8 cellular contexts compared by ENCODE assay signal in genomic region chr14:31205681-31206535, GRCh38. TPM values are rescaled to one million over a fixed set of nuclear protein-coding genes. Genes with fewer than 3 reads are reported as not detected.
DNase-seq lines count a peak whose midpoint lies in the region; ATAC-seq and TF ChIP-seq lines count a peak whose summit lies in the region.

No MANE protein-coding gene starts in this region.

- no peak overlapping the region for H4K8ac ChIP-seq in neuronal stem cell (ENCODE audit: low read depth, low read length)

- H3K9ac ChIP-seq in SU-DHL-6 (ENCODE audit: low read length): peak overlapping the region; percentile 95
- H3K9ac ChIP-seq in neuronal stem cell (ENCODE audit: low read depth, low read length, poor library complexity): no peak overlapping the region

- peak overlapping the region; percentile 93 for H3K4me3 ChIP-seq in HEK293 (ENCODE audit: low read depth, low read length)
- peak overlapping the region; percentile 64 for H3K4me3 ChIP-seq in SU-DHL-6 (ENCODE audit: insufficient read depth, low read length, poor library complexity, severe bottlenecking)
- peak overlapping the region; percentile 39 to 88 for H3K4me3 ChIP-seq in esophagus (ENCODE audit: low read depth in 1 of 2, low read length in 2 of 2)
- peak overlapping the region; percentile 54 to 70 for H3K4me3 ChIP-seq in neuronal stem cell (ENCODE audit: low read length in 2 of 2)

- no peak overlapping the region for H2BK12ac ChIP-seq in neuronal stem cell (ENCODE audit: low read length)

- POLR2A ChIA-PET in HEK293 (lab: Yijun Ruan, JAX): interaction anchor here (1.0 kb wide), 1 partner anchor 37 kb away, joined by 4 read pairs; no protein-coding TSS in a partner anchor

- no peak overlapping the region for H2AFZ ChIP-seq in SU-DHL-6 (ENCODE audit: low read depth, low read length, severe bottlenecking)
- no peak overlapping the region for H2AFZ ChIP-seq in neuronal stem cell (ENCODE audit: low read length)

- peaks cover 6% of the 10 kb centered on the region for H4K20me1 ChIP-seq in SU-DHL-6 (ENCODE audit: low read depth, low read length)

- CTCF ChIA-PET in HEK293 (lab: Yijun Ruan, JAX): interaction anchor here (0.6 to 4.1 kb wide), 5 partner anchors 11 to 913 kb away, joined by 3 to 16 read pairs (median 3); no protein-coding TSS in a partner anchor

- no peak for DNase-seq in neuronal stem cell (ENCODE audit: low spot score)
- DNase-seq in NCI-H2081 treated with DMSO at 0.1 percent for 48 hours (lab: John Stamatoyannopoulos, UW): no peak
- DNase-seq in NCI-H146 treated with DMSO at 0.1 percent for 48 hours (lab: John Stamatoyannopoulos, UW; ENCODE audit: unreplicated experiment): no peak

- H3K9me2 ChIP-seq in SU-DHL-6 (replicated peaks; ENCODE audit: insufficient read depth, low read length): no peaks in the 10 kb centered on the region

- H2AK5ac ChIP-seq in neuronal stem cell (ENCODE audit: low read depth, low read length): no peak overlapping the region

- H3K9me3 ChIP-seq in HEK293 (ENCODE audit: control insufficient read depth, insufficient read depth, low read depth, low read length) (no peaks in the 10 kb centered on the region), SU-DHL-6 (ENCODE audit: insufficient read depth, low read length) (no peaks in the 10 kb centered on the region), esophagus (ENCODE audit: control insufficient read depth in 2 of 2, insufficient read depth in 1 of 2, low read depth in 1 of 2, low read length in 1 of 2) (no peaks in the 10 kb centered on the region), neuronal stem cell (replicated peaks in 1 of 2; ENCODE audit: control insufficient read depth in 2 of 2, insufficient read depth in 1 of 2, low read depth in 1 of 2, low read length in 2 of 2) (peaks cover 0 to 2% of the 10 kb centered on the region in 2 donors)

- no peak overlapping the region for H3K14ac ChIP-seq in neuronal stem cell (ENCODE audit: low read length)

- H3K4ac ChIP-seq in neuronal stem cell (ENCODE audit: low read length): no peak overlapping the region

- ATAC-seq in HG03460 (IDR thresholded peaks at IDR 0.05; ENCODE audit: unreplicated experiment): no peak

- H2BK15ac ChIP-seq in neuronal stem cell (ENCODE audit: low read length): no peak overlapping the region

- H3K79me1 ChIP-seq in neuronal stem cell (ENCODE audit: low read depth, low read length): no peaks in the 10 kb centered on the region

- H2BK5ac ChIP-seq in neuronal stem cell (ENCODE audit: low read length): no peak overlapping the region

- H3K27me3 ChIP-seq in SU-DHL-6 (ENCODE audit: low read length) (no peaks in the 10 kb centered on the region), esophagus (ENCODE audit: control insufficient read depth in 1 of 2, insufficient read depth in 2 of 2, low read length in 2 of 2) (no peaks in the 10 kb centered on the region), neuronal stem cell (ENCODE audit: control insufficient read depth in 3 of 3, insufficient read depth in 3 of 3, low read depth in 1 of 3, low read length in 3 of 3) (no peaks in the 10 kb centered on the region)

- no peak overlapping the region for H2BK120ac ChIP-seq in neuronal stem cell (ENCODE audit: low read depth, low read length)

- peaks cover 24% of the 10 kb centered on the region for H3F3A ChIP-seq in SU-DHL-6 (ENCODE audit: insufficient read depth)

- H3K4me1 ChIP-seq in HEK293 (ENCODE audit: control insufficient read depth, insufficient read depth, low read length) (0 out of 2 replicates have a peak, but pooled peaks cover 5% of the 10 kb centered on the region), esophagus (ENCODE audit: control insufficient read depth in 2 of 2, insufficient read depth in 2 of 2, low read length in 1 of 2) (no peaks in the 10 kb centered on the region), neuronal stem cell (ENCODE audit: control insufficient read depth in 2 of 2, insufficient read depth in 1 of 2, low read depth in 1 of 2, low read length in 2 of 2) (peaks cover 5 to 6% of the 10 kb centered on the region in 2 donors)

- no peak overlapping the region for H3K23ac ChIP-seq in neuronal stem cell (ENCODE audit: low read depth, low read length, poor library complexity)

- 6% methylated on average over 9 of the region's 9 CpGs for WGBS in esophagus, 2 donors
- no CpG with 5 or more reads among the region's 9 CpGs for WGBS in neuronal stem cell (ENCODE audit: extremely low coverage in 2 of 2, insufficient read length in 2 of 2, insufficient replicate concordance in 1 of 2), 2 donors

- peaks cover 58% of the 10 kb centered on the region for H3K79me2 ChIP-seq in SU-DHL-6 (ENCODE audit: insufficient read depth, low read length)

- H3K27ac ChIP-seq in C4-2B (peak overlapping the region; percentile 99; the same call in 1 of the 2 replicates), HEK293 (ENCODE audit: extremely low read depth, low read depth, low read length) (0 out of 2 replicates have a peak overlapping the region, but pooled peaks have one; percentile 100), SU-DHL-6 (ENCODE audit: low read depth, low read length) (peak overlapping the region; percentile 93), esophagus (ENCODE audit: low read depth in 2 of 2, low read length in 1 of 2) (peak overlapping the region in 1 of 2 donors; percentile 100), neuronal stem cell (replicated peaks; ENCODE audit: low read length) (no peak overlapping the region)

- TF ChIP-seq CTCF in C4-2B (conservative IDR thresholded peaks at IDR 0.05) (no peak), HEK293 (tag by site-specific recombination; IDR thresholded peaks at IDR 0.05) (no peak), SU-DHL-6 (IDR thresholded peaks at IDR 0.05; ENCODE audit: insufficient read depth, low read length, poor library complexity, severe bottlenecking) (no peak)

- no peak overlapping the region for H4K91ac ChIP-seq in neuronal stem cell (ENCODE audit: low read depth, low read length, poor library complexity)

- H3K18ac ChIP-seq in neuronal stem cell (ENCODE audit: low read length): no peak overlapping the region

- H3K4me2 ChIP-seq in SU-DHL-6 (ENCODE audit: low read depth, low read length, poor library complexity, severe bottlenecking) (peak overlapping the region; percentile 99), neuronal stem cell (ENCODE audit: insufficient read depth, low read length, poor library complexity, severe bottlenecking) (peak overlapping the region; percentile 53)

- peaks cover 21 to 26% of the 10 kb centered on the region in 2 experiments for H3K36me3 ChIP-seq in HEK293 (ENCODE audit: control insufficient read depth in 2 of 2, insufficient read depth in 1 of 2, low read length in 2 of 2)
- H3K36me3 ChIP-seq in SU-DHL-6 (ENCODE audit: low read length): peaks cover 16% of the 10 kb centered on the region; the same call in 1 of the 2 replicates
- H3K36me3 ChIP-seq in esophagus (ENCODE audit: control insufficient read depth in 2 of 2, insufficient read depth in 2 of 2, low read length in 1 of 2): no peaks in the 10 kb centered on the region
- H3K36me3 ChIP-seq in neuronal stem cell (replicated peaks in 1 of 2; ENCODE audit: control insufficient read depth in 2 of 2, insufficient read depth in 2 of 2, low read length in 2 of 2): peaks cover 0 to 46% of the 10 kb centered on the region in 2 donors

TF ChIP-seq in HEK293, 187 proteins besides CTCF, POLR2A, EP300 and RAD21 (continues in another document):
- no peak for TF ChIP-seq ZSCAN16 (tag by site-specific recombination; IDR thresholded peaks at IDR 0.05)
- TF ChIP-seq, protein P1, sequence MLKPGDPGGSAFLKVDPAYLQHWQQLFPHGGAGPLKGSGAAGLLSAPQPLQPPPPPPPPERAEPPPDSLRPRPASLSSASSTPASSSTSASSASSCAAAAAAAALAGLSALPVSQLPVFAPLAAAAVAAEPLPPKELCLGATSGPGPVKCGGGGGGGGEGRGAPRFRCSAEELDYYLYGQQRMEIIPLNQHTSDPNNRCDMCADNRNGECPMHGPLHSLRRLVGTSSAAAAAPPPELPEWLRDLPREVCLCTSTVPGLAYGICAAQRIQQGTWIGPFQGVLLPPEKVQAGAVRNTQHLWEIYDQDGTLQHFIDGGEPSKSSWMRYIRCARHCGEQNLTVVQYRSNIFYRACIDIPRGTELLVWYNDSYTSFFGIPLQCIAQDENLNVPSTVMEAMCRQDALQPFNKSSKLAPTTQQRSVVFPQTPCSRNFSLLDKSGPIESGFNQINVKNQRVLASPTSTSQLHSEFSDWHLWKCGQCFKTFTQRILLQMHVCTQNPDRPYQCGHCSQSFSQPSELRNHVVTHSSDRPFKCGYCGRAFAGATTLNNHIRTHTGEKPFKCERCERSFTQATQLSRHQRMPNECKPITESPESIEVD (tag by site-specific recombination; IDR thresholded peaks at IDR 0.05): peak; percentile 30; the same call in 1 of the 2 replicates
- TF ChIP-seq, protein P2, sequence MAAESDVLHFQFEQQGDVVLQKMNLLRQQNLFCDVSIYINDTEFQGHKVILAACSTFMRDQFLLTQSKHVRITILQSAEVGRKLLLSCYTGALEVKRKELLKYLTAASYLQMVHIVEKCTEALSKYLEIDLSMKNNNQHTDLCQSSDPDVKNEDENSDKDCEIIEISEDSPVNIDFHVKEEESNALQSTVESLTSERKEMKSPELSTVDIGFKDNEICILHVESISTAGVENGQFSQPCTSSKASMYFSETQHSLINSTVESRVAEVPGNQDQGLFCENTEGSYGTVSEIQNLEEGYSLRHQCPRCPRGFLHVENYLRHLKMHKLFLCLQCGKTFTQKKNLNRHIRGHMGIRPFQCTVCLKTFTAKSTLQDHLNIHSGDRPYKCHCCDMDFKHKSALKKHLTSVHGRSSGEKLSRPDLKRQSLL (tag by site-specific recombination; IDR thresholded peaks at IDR 0.05): no peak
- TF ChIP-seq ZNF48 (tag by site-specific recombination; IDR thresholded peaks at IDR 0.05): no peak
- TF ChIP-seq, protein P3, sequence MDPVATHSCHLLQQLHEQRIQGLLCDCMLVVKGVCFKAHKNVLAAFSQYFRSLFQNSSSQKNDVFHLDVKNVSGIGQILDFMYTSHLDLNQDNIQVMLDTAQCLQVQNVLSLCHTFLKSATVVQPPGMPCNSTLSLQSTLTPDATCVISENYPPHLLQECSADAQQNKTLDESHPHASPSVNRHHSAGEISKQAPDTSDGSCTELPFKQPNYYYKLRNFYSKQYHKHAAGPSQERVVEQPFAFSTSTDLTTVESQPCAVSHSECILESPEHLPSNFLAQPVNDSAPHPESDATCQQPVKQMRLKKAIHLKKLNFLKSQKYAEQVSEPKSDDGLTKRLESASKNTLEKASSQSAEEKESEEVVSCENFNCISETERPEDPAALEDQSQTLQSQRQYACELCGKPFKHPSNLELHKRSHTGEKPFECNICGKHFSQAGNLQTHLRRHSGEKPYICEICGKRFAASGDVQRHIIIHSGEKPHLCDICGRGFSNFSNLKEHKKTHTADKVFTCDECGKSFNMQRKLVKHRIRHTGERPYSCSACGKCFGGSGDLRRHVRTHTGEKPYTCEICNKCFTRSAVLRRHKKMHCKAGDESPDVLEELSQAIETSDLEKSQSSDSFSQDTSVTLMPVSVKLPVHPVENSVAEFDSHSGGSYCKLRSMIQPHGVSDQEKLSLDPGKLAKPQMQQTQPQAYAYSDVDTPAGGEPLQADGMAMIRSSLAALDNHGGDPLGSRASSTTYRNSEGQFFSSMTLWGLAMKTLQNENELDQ (tag by site-specific recombination; IDR thresholded peaks at IDR 0.05; ENCODE audit: low read depth): no peak

RNA-seq across cellular contexts. Expression of gene HECTD1, which starts 1.7 kb away (rescaled TPM):
- polyA plus RNA-seq in esophagus: 100 to 1,000 TPM in 1 of 2 donors, 10 to 100 TPM in 1; 90.0 to 140 TPM
- 37.9 TPM for polyA plus RNA-seq in neuronal stem cell (2013, experiment 1 of 2)
- polyA plus RNA-seq in neuronal stem cell (2013, experiment 2 of 2): 42.1 TPM
